Comparison of ENCODE assay signal across 24 cellular contexts in genomic region chr2:48781366-48781765, GRCh38. TPM values are rescaled to one million over a fixed set of nuclear protein-coding genes. Genes with fewer than 3 reads are reported as not detected.
DNase-seq lines count a peak whose midpoint lies in the region; ATAC-seq and TF ChIP-seq lines count a peak whose summit lies in the region.
"Had no signal": no experiment of that assay in that cellular context is flagged by ENCODE, and none has a peak within 500 bp of the region (broad histone marks: within the 10 kb centered on the region; RNA-seq: fewer than 3 reads in every experiment).

No MANE protein-coding gene starts in this region.

- H3K9ac ChIP-seq in SK-N-MC (ENCODE audit: insufficient read length), result no peak overlapping the region

- H3K4me1 ChIP-seq in gastroesophageal sphincter (no peaks in the 10 kb centered on the region), upper lobe of right lung (no peaks in the 10 kb centered on the region)
- H3K4me1 ChIP-seq: SJCRH30 had no signal

- no peaks in the 10 kb centered on the region for H3K27me3 ChIP-seq in gastroesophageal sphincter
- no peaks in the 10 kb centered on the region for H3K27me3 ChIP-seq in upper lobe of right lung
- H3K27me3 ChIP-seq: MG63, SJCRH30 had no signal

- H3K27ac ChIP-seq in SK-N-MC (peak overlapping the region; percentile 54), gastroesophageal sphincter (no peak overlapping the region), upper lobe of right lung (no peak overlapping the region)
- H3K27ac ChIP-seq: PC-9, SJCRH30 had no signal

- TF ChIP-seq CTCF in gastroesophageal sphincter (IDR thresholded peaks at IDR 0.05) (no peak), upper lobe of right lung (IDR thresholded peaks at IDR 0.05) (no peak), lower leg skin (IDR thresholded peaks at IDR 0.05) (no peak)

- DNase-seq in HS-5 (ENCODE audit: low read depth), result peak; percentile 20
- DNase-seq in SK-N-MC (ENCODE audit: low read depth, low spot score), result no peak
- DNase-seq in upper lobe of right lung, result no peak
- no peak for DNase-seq in NCI-H1436 treated with DMSO at 0.1 percent for 48 hours (lab: John Stamatoyannopoulos, UW)
- DNase-seq in lower leg skin (ENCODE audit: low spot score in 2 of 2), result no peak
- DNase-seq: Calu3, DMS153, DND-41, KG1, MG63, NCI-H1105 treated with DMSO at 0.1 percent for 48 hours, NCI-H1694, NCI-H2029 treated with DMSO at 0.1 percent for 48 hours, NCI-H2171, NCI-H774, PC-9, SJCRH30, T-helper 1 cell had no signal

- H3K9me3 ChIP-seq in SK-N-MC (ENCODE audit: low read depth, low read length) (no peaks in the 10 kb centered on the region), gastroesophageal sphincter (no peaks in the 10 kb centered on the region), upper lobe of right lung (no peaks in the 10 kb centered on the region)
- H3K9me3 ChIP-seq: MG63, SJCRH30 had no signal

- ATAC-seq in gastroesophageal sphincter (peak; percentile 41), upper lobe of right lung (peak; percentile 17), HG03095 (IDR thresholded peaks at IDR 0.05; ENCODE audit: unreplicated experiment) (no peak)
- ATAC-seq: HCT116, Right ventricle myocardium inferior had no signal

- TF ChIP-seq POLR2A in gastroesophageal sphincter (IDR thresholded peaks at IDR 0.05) (no peak), lower leg skin (IDR thresholded peaks at IDR 0.05) (no peak)

- TF ChIP-seq EP300 in gastroesophageal sphincter (IDR thresholded peaks at IDR 0.05), result no peak

- H3K36me3 ChIP-seq in SK-N-MC (ENCODE audit: insufficient read depth, low read length) (no peaks in the 10 kb centered on the region), gastroesophageal sphincter (no peaks in the 10 kb centered on the region), upper lobe of right lung (no peaks in the 10 kb centered on the region)
- H3K36me3 ChIP-seq: MG63, SJCRH30 had no signal

- intact Hi-C loops in upper lobe of right lung (cut with DNase I), result no loop called here
- intact Hi-C loops in lower leg skin (cut with DNase I; ENCODE audit: low total_unique reads), result no loop called here

- 36% methylated on average over 1 of the region's 1 CpG; no CpG with 5 or more reads in 1 of the 2 donors for WGBS in gastroesophageal sphincter (ENCODE audit: low coverage in 1 of 2), 2 donors
- WGBS in lower leg skin, 2 donors, result 56 to 75% methylated on average over 1 of the region's 1 CpG

- no peak overlapping the region for H3K4me3 ChIP-seq in SK-N-MC
- H3K4me3 ChIP-seq in gastroesophageal sphincter, result no peak overlapping the region
- H3K4me3 ChIP-seq in upper lobe of right lung, result no peak overlapping the region
- no peak overlapping the region for H3K4me3 ChIP-seq in lower leg skin (ENCODE audit: low read depth, poor library complexity, severe bottlenecking)
- H3K4me3 ChIP-seq: MG63, PC-9, SJCRH30 had no signal

RNA-seq across cellular contexts. Expression of gene LHCGR, which starts 25.8 kb away (rescaled TPM):
- total RNA-seq in gastroesophageal sphincter, result 1 to 10 TPM in 3 of 4 donors, under 1 TPM in 1; 0.20 to 2.2 (median 1.5) TPM
- not detected for total RNA-seq in upper lobe of right lung
- total RNA-seq in lower leg skin, result under 1 TPM in 1 of 4 donors, not detected in 3; 0.19 TPM
- total RNA-seq: Calu3, H4, PC-9, RPMI7951, SJCRH30 had no signal
